12 cellular contexts compared by ENCODE assay signal in genomic region chr1:183689770-183690204, GRCh38. TPM values are rescaled to one million over a fixed set of nuclear protein-coding genes. Genes with fewer than 3 reads are reported as not detected.
DNase-seq lines count a peak whose midpoint lies in the region; ATAC-seq, FAIRE-seq and TF ChIP-seq lines count a peak whose summit lies in the region.
"Had no signal": no experiment of that assay in that cellular context is flagged by ENCODE, and none has a peak within 500 bp of the region (broad histone marks: within the 10 kb centered on the region; RNA-seq: fewer than 3 reads in every experiment).

No MANE protein-coding gene starts in this region.

- H3K9me3 ChIP-seq in pancreas, result no peaks in the 10 kb centered on the region
- H3K9me3 ChIP-seq: thoracic aorta had no signal

- intact Hi-C loops in pancreas (cut with DNase I), result no loop called here

- FAIRE-seq in pancreas (lab: Jason Lieb, UNC), result no peak

- TF ChIP-seq CTCF in pancreas (IDR thresholded peaks at IDR 0.05) (no peak), coronary artery (IDR thresholded peaks at IDR 0.05) (no peak)

- no peaks in the 10 kb centered on the region for H3K4me1 ChIP-seq in pancreas

- no peaks in the 10 kb centered on the region for H3K36me3 Mint-ChIP-seq in activated naive CD4-positive, alpha-beta T cell treated with anti-CD3 and anti-CD28 coated beads, Interleukin-2, amount 50 U/mL, for 72 hours

- no peak overlapping the region for H3K27ac Mint-ChIP-seq in activated naive CD4-positive, alpha-beta T cell treated with anti-CD3 and anti-CD28 coated beads, Interleukin-2, amount 50 U/mL, for 72 hours

- no peaks in the 10 kb centered on the region for H3K27me3 ChIP-seq in pancreas

- DNase-seq in activated naive CD4-positive, alpha-beta T cell treated with anti-CD3 and anti-CD28 coated beads, Interleukin-2, amount 50 U/mL, for 72 hours (ENCODE audit: low spot score in 2 of 2), result peak in 1 of 2 donors; percentile 38
- DNase-seq in activated naive CD4-positive, alpha-beta T cell treated with anti-CD3 and anti-CD28 coated beads, Interleukin-2, amount 50 U/mL, for 16 hours, result no peak
- peak; percentile 28 for DNase-seq in stimulated activated CD8-positive, alpha-beta memory T cell treated with anti-CD3 and anti-CD28 coated beads, Interleukin-4, amount 100 ng/mL, for 48 hours
- DNase-seq in pancreas, result no peak
- DNase-seq in coronary artery (ENCODE audit: low spot score), result no peak
- DNase-seq in OCI-M1 (lab: John Stamatoyannopoulos, UW), result no peak

- peak; percentile 29 to 84 for ATAC-seq in activated naive CD4-positive, alpha-beta T cell treated with anti-CD3 and anti-CD28 coated beads, Interleukin-2, amount 50 U/mL, for 72 hours
- ATAC-seq in GM21528 (IDR thresholded peaks at IDR 0.05; ENCODE audit: low FRiP score, unreplicated experiment), result peak; percentile 65
- peak; percentile 90 for ATAC-seq in HG03432 (IDR thresholded peaks at IDR 0.05; ENCODE audit: unreplicated experiment)
- no peak for ATAC-seq in pancreas

- H3K4me3 ChIP-seq in pancreas, result no peak overlapping the region
- no peak overlapping the region for H3K4me3 ChIP-seq in coronary artery
- H3K4me3 ChIP-seq: thoracic aorta had no signal

- H3K9me3 Mint-ChIP-seq in activated naive CD4-positive, alpha-beta T cell treated with anti-CD3 and anti-CD28 coated beads, Interleukin-2, amount 50 U/mL, for 72 hours, result no peaks in the 10 kb centered on the region

- no peaks in the 10 kb centered on the region for H3K36me3 ChIP-seq in pancreas
- H3K36me3 ChIP-seq: thoracic aorta had no signal

- H3K27ac ChIP-seq in pancreas, result no peak overlapping the region
- no peak overlapping the region for H3K27ac ChIP-seq in coronary artery
- H3K27ac ChIP-seq: thoracic aorta had no signal

RNA-seq across cellular contexts. Expression of gene APOBEC4, which starts 36.7 kb away (rescaled TPM):
- total RNA-seq in activated naive CD4-positive, alpha-beta T cell treated with anti-CD3 and anti-CD28 coated beads, Interleukin-2, amount 50 U/mL, for 72 hours, result not detected
- not detected for total RNA-seq in pancreas
- polyA plus RNA-seq in pancreas, result under 1 TPM in 1 of 2 donors, not detected in 1; 0.05 TPM
- total RNA-seq: myocyte; NCI-H460; T-helper 2 cell treated with Interferon-gamma antibody and Interleukin-4, amounts not matched to agents 100 ng/mL and 5 ng/mL, for 36 hours; thoracic aorta had no signal

RNA-seq across cellular contexts. Expression of gene ARPC5, which starts 54.2 kb away (rescaled TPM):
- total RNA-seq in activated naive CD4-positive, alpha-beta T cell treated with anti-CD3 and anti-CD28 coated beads, Interleukin-2, amount 50 U/mL, for 72 hours, result 100 to 1,000 TPM; 183 to 213 TPM
- 10 to 100 TPM; 17.5 to 68.0 (median 28.4) TPM for total RNA-seq in pancreas
- 10 to 100 TPM; 33.5 to 58.5 TPM for polyA plus RNA-seq in pancreas

Comparison
In these comparisons a context has a peak if more than half of its experiments do, and no peak if none do; other contexts are left out.
1. ATAC-seq: peak in activated naive CD4-positive, alpha-beta T cell treated with anti-CD3 and anti-CD28 coated beads, Interleukin-2, amount 50 U/mL, for 72 hours (2 of 2), GM21528 (single experiment) and HG03432 (single experiment); none in pancreas (0 of 4).